8 cellular contexts compared by ENCODE assay signal in the genomic region with DNA sequence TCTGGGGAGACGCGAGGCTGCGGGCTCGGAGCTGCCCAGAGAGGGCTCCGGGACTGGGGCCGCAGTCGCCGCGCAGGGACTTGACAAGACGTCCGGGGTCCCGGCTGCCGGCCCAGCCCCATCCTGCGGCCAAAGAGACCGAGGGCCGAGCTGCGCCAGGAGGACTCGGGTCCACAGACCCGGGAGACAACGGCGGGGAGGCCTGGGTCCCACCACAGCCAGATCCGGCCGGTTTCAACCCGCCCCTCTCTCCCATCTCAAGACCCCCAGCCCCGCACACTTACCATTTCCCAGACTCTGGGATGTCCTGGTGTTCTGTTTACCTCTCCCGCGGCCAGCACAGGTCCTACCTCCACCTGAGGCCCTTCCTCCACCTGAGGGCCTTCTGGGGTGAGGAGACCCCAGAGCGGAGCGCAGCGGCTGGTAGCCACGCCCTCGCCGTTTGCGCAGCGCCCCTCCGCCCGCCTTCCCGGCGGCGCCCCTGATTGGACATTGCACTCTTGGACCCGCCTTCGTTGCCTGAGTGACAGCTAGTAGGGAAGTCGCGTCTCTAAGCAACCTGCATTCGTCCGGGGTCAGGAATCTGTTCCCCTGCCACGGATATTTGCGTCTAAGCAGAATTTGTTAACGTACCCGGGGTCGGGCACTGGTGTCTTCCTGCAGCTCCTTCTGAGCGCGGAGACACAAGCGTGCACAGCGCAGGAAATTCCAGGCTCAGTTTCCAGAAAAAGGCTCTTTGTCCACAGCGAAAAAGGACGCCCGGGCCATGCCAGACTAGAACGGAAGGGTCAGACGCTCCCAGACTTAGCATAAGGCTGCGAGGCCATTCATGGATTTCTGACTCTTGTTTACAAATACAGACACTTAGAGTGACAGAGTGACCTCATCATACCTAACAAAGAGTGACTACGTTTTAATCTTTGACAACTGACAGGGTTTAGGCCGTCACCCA. TPM values are rescaled to one million over a fixed set of nuclear protein-coding genes. Genes with fewer than 3 reads are reported as not detected.
DNase-seq lines count a peak whose midpoint lies in the region; ATAC-seq and TF ChIP-seq lines count a peak whose summit lies in the region.

A gene (minus strand): TSS at position 446 of the 952 bp plus-strand sequence. CDS start 159 bp downstream, at position 287.

- peak within 1 kb of the TSS; percentile 87 for H3K4me3 ChIP-seq in GM12864 (ENCODE audit: low read depth, low read length)
- peak within 1 kb of the TSS; percentile 92 for H3K4me3 ChIP-seq in hepatocyte
- peak within 1 kb of the TSS; percentile 92 for H3K4me3 ChIP-seq in rectal smooth muscle tissue (ENCODE audit: low read length)
- H3K4me3 ChIP-seq in vagina: peak within 1 kb of the TSS; percentile 69 to 85

- peaks cover 6% of the 10 kb centered on the region for H3K4me1 ChIP-seq in hepatocyte (ENCODE audit: insufficient read depth)
- H3K4me1 ChIP-seq in rectal smooth muscle tissue (ENCODE audit: control insufficient read depth, insufficient read depth, low read length): no peaks in the 10 kb centered on the region
- peaks cover 33% of the 10 kb centered on the region for H3K4me1 ChIP-seq in vagina

- H2AFZ ChIP-seq in hepatocyte: peak within 1 kb of the TSS; percentile 95

- H3K27me3 ChIP-seq in hepatocyte (no peaks in the 10 kb centered on the region), rectal smooth muscle tissue (ENCODE audit: control insufficient read depth, insufficient read depth, low read length) (no peaks in the 10 kb centered on the region), vagina (no peaks in the 10 kb centered on the region)

- WGBS in hepatocyte (ENCODE audit: low lambda C conversion rate, missing lambda C conversion rate): 2% methylated on average over 49 of the region's 63 CpGs

- H3K27ac ChIP-seq in hepatocyte (peak within 1 kb of the TSS; percentile 92), rectal smooth muscle tissue (ENCODE audit: low read depth, low read length) (peak within 1 kb of the TSS; percentile 64), vagina (peak within 1 kb of the TSS; percentile 86)

- H3K9me2 ChIP-seq in hepatocyte (replicated peaks; ENCODE audit: insufficient read depth): no peaks in the 10 kb centered on the region

- TF ChIP-seq CTCF in GM12864 (IDR thresholded peaks at IDR 0.05; ENCODE audit: low read depth, low read length, missing control alignments) (no peak), hepatocyte (IDR thresholded peaks at IDR 0.05; ENCODE audit: poor library complexity) (no peak), vagina (IDR thresholded peaks at IDR 0.05) (peak in 1 of 3 experiments; percentile 3)

- intact Hi-C loops in vagina (cut with DNase I): no loop called here

- peaks cover 46% of the 10 kb centered on the region for H3K79me2 ChIP-seq in hepatocyte

- DNase-seq in GM12864 (ENCODE audit: low read depth): peak; percentile 71
- peak; percentile 97 for DNase-seq in NCI-H146 (lab: John Stamatoyannopoulos, UW)
- DNase-seq in T-helper 22 cell (ENCODE audit: low read depth): peak; percentile 70
- peak; percentile 96 for DNase-seq in astrocyte of the hippocampus (ENCODE audit: low read depth, low spot score)
- peak; percentile 95 for DNase-seq in hepatocyte (ENCODE audit: low spot score)
- DNase-seq in vagina (ENCODE audit: extremely low spot score in 2 of 2): peak in 1 of 2 donors; percentile 90

- peak in 1 of 2 donors; percentile 58 for TF ChIP-seq POLR2A in vagina (IDR thresholded peaks at IDR 0.05)

- peak within 1 kb of the TSS; percentile 85 for H3K9ac ChIP-seq in rectal smooth muscle tissue (ENCODE audit: low read length)

- peak within 1 kb of the TSS; percentile 84 for H3K4me2 ChIP-seq in hepatocyte

- ATAC-seq in HG02623 (IDR thresholded peaks at IDR 0.05; ENCODE audit: unreplicated experiment): peak; percentile 92

- H3K36me3 ChIP-seq in hepatocyte (replicated peaks; ENCODE audit: insufficient read depth, low read depth) (no peaks in the 10 kb centered on the region), rectal smooth muscle tissue (ENCODE audit: control insufficient read depth, insufficient read depth, low read length) (no peaks in the 10 kb centered on the region), vagina (no peaks in the 10 kb centered on the region)

- peaks cover 3% of the 10 kb centered on the region for H4K20me1 ChIP-seq in hepatocyte (ENCODE audit: insufficient read depth, poor library complexity, severe bottlenecking)

- H3K9me3 ChIP-seq in hepatocyte (ENCODE audit: low read depth) (no peaks in the 10 kb centered on the region), vagina (no peaks in the 10 kb centered on the region)

RNA-seq across cellular contexts. Expression of the gene that starts here (rescaled TPM):
- total RNA-seq in hepatocyte (2.2 and 4.0 TPM in 2 replicates), vagina (3.7 TPM)
- 0.63 and 1.0 TPM in 2 replicates for polyA plus RNA-seq in hepatocyte
